Comparison of ENCODE assay signal across 13 cellular contexts in the genomic region with DNA sequence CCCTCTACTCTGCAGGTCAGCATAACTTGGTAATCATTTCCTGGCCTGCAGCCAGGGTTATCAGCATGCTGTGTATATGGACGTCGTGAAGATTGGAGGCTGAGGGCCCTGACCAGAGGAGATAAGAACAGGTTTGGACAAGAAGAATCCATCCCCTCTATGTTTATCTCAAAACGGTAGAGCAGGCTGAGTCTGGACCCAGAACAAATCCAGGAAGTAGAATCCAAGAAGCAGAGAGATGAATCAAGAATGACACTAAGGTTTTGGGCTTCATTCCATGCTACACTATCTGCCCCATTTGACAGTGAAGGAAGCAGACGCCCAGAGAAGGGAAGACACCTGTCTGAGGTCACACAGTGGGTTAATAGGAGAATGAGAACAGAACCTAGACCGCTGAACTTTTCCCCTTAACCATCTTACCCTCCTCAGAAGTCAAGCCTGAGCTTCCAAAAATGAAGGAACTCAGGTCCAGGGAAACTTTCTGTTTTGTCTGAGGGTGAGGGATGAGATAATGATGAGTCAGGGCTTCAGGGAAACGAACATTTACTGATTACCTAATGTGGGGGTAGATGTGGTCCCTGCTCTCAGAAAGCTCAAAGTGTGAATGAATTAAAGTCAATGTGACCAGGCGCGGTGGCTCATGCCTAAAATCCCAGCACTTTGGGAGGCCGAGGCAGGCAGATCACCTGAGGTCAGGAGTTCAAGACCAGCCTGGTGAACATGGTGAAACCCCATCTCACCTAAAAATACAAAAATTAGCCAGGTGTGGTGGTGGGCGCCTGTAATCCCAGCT. TPM values are rescaled to one million over a fixed set of nuclear protein-coding genes. Genes with fewer than 3 reads are reported as not detected.
A peak's percentile ranks its signal among the peaks of the same experiment; 100 is the strongest.
DNase-seq lines count a peak whose midpoint lies in the region; ATAC-seq and TF ChIP-seq lines count a peak whose summit lies in the region.
"Had no signal": no experiment of that assay in that cellular context is flagged by ENCODE, and none has a peak within 500 bp of the region (broad histone marks: within the 10 kb centered on the region; RNA-seq: fewer than 3 reads in every experiment).

No MANE protein-coding gene starts in this region.

- no peak overlapping the region for H3K4me3 Mint-ChIP-seq in activated T-cell treated with anti-CD3 and anti-CD28 coated beads, Interleukin-2, amount 50 U/mL, for 72 hours
- no peak overlapping the region for H3K4me3 Mint-ChIP-seq in endothelial cell (ENCODE audit: unreplicated experiment)
- H3K4me3 Mint-ChIP-seq: B cell; dendritic cell treated with granulocyte-macrophage colony-stimulating factor and Interleukin-4, amounts not matched to agents 40 ng/mL and 50 ng/mL, for 4 days; nephron; T-helper 1 cell treated with Interleukin-12 subunit alpha and Interleukin-12 subunit beta and Interleukin-4 antibody, amounts not matched to agents 30 μg/mL and 1 μg/mL, for 36 hours had no signal

- H3K27me3 Mint-ChIP-seq in activated T-cell treated with anti-CD3 and anti-CD28 coated beads, Interleukin-2, amount 50 U/mL, for 72 hours (ENCODE audit: low read depth): no peaks in the 10 kb centered on the region
- peaks cover 5% of the 10 kb centered on the region for H3K27me3 Mint-ChIP-seq in endothelial cell (ENCODE audit: unreplicated experiment)
- H3K27me3 Mint-ChIP-seq: B cell; dendritic cell treated with granulocyte-macrophage colony-stimulating factor and Interleukin-4, amounts not matched to agents 40 ng/mL and 50 ng/mL, for 4 days had no signal

- peak overlapping the region; percentile 73 for H3K4me2 ChIP-seq in skeletal muscle satellite cell (ENCODE audit: low read length)

- H3K36me3 ChIP-seq in NT2/D1 (ENCODE audit: insufficient read depth, insufficient read length, low read length) (no peaks in the 10 kb centered on the region), skeletal muscle satellite cell (ENCODE audit: insufficient read depth, low read length) (no peaks in the 10 kb centered on the region)

- TF ChIP-seq CTCF in endothelial cell (IDR thresholded peaks at IDR 0.05; ENCODE audit: unreplicated experiment): no peak

- peaks cover 10% of the 10 kb centered on the region for H3K4me1 Mint-ChIP-seq in activated T-cell treated with anti-CD3 and anti-CD28 coated beads, Interleukin-2, amount 50 U/mL, for 72 hours (ENCODE audit: low read depth)
- H3K4me1 Mint-ChIP-seq in endothelial cell (ENCODE audit: unreplicated experiment): peaks cover 20% of the 10 kb centered on the region
- H3K4me1 Mint-ChIP-seq: B cell had no signal

- peak; percentile 47 to 67 for ATAC-seq in activated T-cell treated with anti-CD3 and anti-CD28 coated beads, Interleukin-2, amount 50 U/mL, for 72 hours (replicated peaks in 1 of 2)
- no peak for ATAC-seq in GM18520 (IDR thresholded peaks at IDR 0.05; ENCODE audit: unreplicated experiment)
- ATAC-seq in GM19324 (IDR thresholded peaks at IDR 0.05; ENCODE audit: low FRiP score, unreplicated experiment): no peak
- no peak for ATAC-seq in GM19455 (IDR thresholded peaks at IDR 0.05; ENCODE audit: unreplicated experiment)

- peaks cover 5% of the 10 kb centered on the region for H3K4me1 ChIP-seq in NT2/D1 (ENCODE audit: insufficient read depth, insufficient read length)
- H3K4me1 ChIP-seq in skeletal muscle satellite cell (ENCODE audit: control insufficient read depth, insufficient read depth, low read length): peaks cover 21% of the 10 kb centered on the region

- DNase-seq in activated T-cell treated with anti-CD3 and anti-CD28 coated beads, Interleukin-2, amount 50 U/mL, for 72 hours: no peak
- DNase-seq in activated T-cell treated with anti-CD3 and anti-CD28 coated beads for 4 hours (no peak), NT2/D1 (ENCODE audit: low read depth, low spot score) (no peak), endothelial cell (ENCODE audit: low spot score) (no peak)
- DNase-seq: NCI-H526 had no signal

- H3K4me3 ChIP-seq in NT2/D1 (ENCODE audit: insufficient read length, low read depth) (no peak overlapping the region), skeletal muscle satellite cell (ENCODE audit: low read length) (peak overlapping the region; percentile 52)

- H3K27ac Mint-ChIP-seq in activated T-cell treated with anti-CD3 and anti-CD28 coated beads, Interleukin-2, amount 50 U/mL, for 72 hours: no peak overlapping the region
- peak overlapping the region; percentile 13 for H3K27ac Mint-ChIP-seq in endothelial cell (ENCODE audit: unreplicated experiment)
- H3K27ac Mint-ChIP-seq: B cell; dendritic cell treated with granulocyte-macrophage colony-stimulating factor and Interleukin-4, amounts not matched to agents 40 ng/mL and 50 ng/mL, for 4 days; nephron; T-helper 1 cell treated with Interleukin-12 subunit alpha and Interleukin-12 subunit beta and Interleukin-4 antibody, amounts not matched to agents 30 μg/mL and 1 μg/mL, for 36 hours had no signal

- H3K9ac ChIP-seq in NT2/D1 (ENCODE audit: insufficient read length, low read depth) (peak overlapping the region; percentile 62), skeletal muscle satellite cell (ENCODE audit: low read depth, low read length) (no peak overlapping the region)

- H3K9me3 ChIP-seq in NT2/D1 (ENCODE audit: insufficient read depth, low read length) (no peaks in the 10 kb centered on the region), skeletal muscle satellite cell (replicated peaks; ENCODE audit: low read length) (no peaks in the 10 kb centered on the region)

- H3K36me3 Mint-ChIP-seq in activated T-cell treated with anti-CD3 and anti-CD28 coated beads, Interleukin-2, amount 50 U/mL, for 72 hours (ENCODE audit: insufficient read depth in 2 of 2): no peaks in the 10 kb centered on the region
- H3K36me3 Mint-ChIP-seq in endothelial cell (ENCODE audit: low read depth, unreplicated experiment): no peaks in the 10 kb centered on the region

- H3K9me3 Mint-ChIP-seq in activated T-cell treated with anti-CD3 and anti-CD28 coated beads, Interleukin-2, amount 50 U/mL, for 72 hours: no peaks in the 10 kb centered on the region
- H3K9me3 Mint-ChIP-seq in endothelial cell (ENCODE audit: unreplicated experiment): no peaks in the 10 kb centered on the region
- H3K9me3 Mint-ChIP-seq: dendritic cell treated with granulocyte-macrophage colony-stimulating factor and Interleukin-4, amounts not matched to agents 40 ng/mL and 50 ng/mL, for 4 days; nephron; T-helper 1 cell treated with Interleukin-12 subunit alpha and Interleukin-12 subunit beta and Interleukin-4 antibody, amounts not matched to agents 30 μg/mL and 1 μg/mL, for 36 hours had no signal

- H3K27me3 ChIP-seq in NT2/D1 (ENCODE audit: insufficient read depth, insufficient read length) (no peaks in the 10 kb centered on the region), skeletal muscle satellite cell (ENCODE audit: control insufficient read depth, insufficient read depth, low read length) (no peaks in the 10 kb centered on the region)

RNA-seq across cellular contexts. Expression of a gene that starts 9.4 kb away (rescaled TPM):
- 10 to 100 TPM; 51.8 to 62.0 TPM for total RNA-seq in activated T-cell treated with anti-CD3 and anti-CD28 coated beads, Interleukin-2, amount 50 U/mL, for 72 hours
- total RNA-seq in endothelial cell (ENCODE audit: unreplicated experiment): 73.7 TPM
- 28.1 and 29.1 TPM in 2 replicates for total RNA-seq in skeletal muscle satellite cell (2012; rRNA removed)

RNA-seq across cellular contexts. Expression of a gene that starts 9.5 kb away (rescaled TPM):
- 1 to 10 TPM; 2.6 to 3.2 TPM for total RNA-seq in activated T-cell treated with anti-CD3 and anti-CD28 coated beads, Interleukin-2, amount 50 U/mL, for 72 hours
- total RNA-seq in endothelial cell (ENCODE audit: unreplicated experiment): 77.9 TPM
- 1.3 and 2.0 TPM in 2 replicates for total RNA-seq in skeletal muscle satellite cell (2012; rRNA removed)

Comparison
In these comparisons a context has a peak if more than half of its experiments do, and no peak if none do; other contexts are left out.
1. ATAC-seq: peak in activated T-cell treated with anti-CD3 and anti-CD28 coated beads, Interleukin-2, amount 50 U/mL, for 72 hours (2 of 2); none in GM18520 (single experiment), GM19324 (single experiment) and GM19455 (single experiment).
2. RNA of a gene that starts 9.5 kb away (total RNA-seq): 77.9 TPM in endothelial cell (single experiment); 2.6 to 3.2 TPM in activated T-cell treated with anti-CD3 and anti-CD28 coated beads, Interleukin-2, amount 50 U/mL, for 72 hours; every median in the first group is over 10 times any median in the second.